ENCODE assay signal across 1 cellular context in the genomic region with DNA sequence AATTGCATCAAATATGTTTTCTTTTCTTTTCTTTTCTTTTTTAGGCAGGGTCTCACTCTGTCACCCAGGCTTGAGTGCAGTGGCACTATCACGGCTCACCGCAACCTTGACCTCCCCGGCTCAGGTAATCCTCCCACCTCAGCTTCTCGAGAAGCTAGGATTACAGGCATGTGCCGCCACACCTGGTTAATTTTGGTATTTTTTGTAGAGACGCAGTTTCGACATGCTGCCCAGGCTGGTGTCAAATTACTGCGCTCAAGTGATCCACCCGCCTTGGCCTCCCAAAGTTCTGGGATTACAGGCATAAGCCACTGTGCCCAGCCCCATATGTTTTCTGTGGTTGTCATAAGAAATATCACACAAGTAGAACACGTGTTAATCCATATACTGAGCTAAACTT.
TF ChIP-seq lines count a peak whose summit lies in the region.

No MANE protein-coding gene starts in this region.

TF ChIP-seq in GM23338, 12 proteins besides CTCF, POLR2A, EP300 and RAD21 (continued from another document):
- TF ChIP-seq, protein P1, sequence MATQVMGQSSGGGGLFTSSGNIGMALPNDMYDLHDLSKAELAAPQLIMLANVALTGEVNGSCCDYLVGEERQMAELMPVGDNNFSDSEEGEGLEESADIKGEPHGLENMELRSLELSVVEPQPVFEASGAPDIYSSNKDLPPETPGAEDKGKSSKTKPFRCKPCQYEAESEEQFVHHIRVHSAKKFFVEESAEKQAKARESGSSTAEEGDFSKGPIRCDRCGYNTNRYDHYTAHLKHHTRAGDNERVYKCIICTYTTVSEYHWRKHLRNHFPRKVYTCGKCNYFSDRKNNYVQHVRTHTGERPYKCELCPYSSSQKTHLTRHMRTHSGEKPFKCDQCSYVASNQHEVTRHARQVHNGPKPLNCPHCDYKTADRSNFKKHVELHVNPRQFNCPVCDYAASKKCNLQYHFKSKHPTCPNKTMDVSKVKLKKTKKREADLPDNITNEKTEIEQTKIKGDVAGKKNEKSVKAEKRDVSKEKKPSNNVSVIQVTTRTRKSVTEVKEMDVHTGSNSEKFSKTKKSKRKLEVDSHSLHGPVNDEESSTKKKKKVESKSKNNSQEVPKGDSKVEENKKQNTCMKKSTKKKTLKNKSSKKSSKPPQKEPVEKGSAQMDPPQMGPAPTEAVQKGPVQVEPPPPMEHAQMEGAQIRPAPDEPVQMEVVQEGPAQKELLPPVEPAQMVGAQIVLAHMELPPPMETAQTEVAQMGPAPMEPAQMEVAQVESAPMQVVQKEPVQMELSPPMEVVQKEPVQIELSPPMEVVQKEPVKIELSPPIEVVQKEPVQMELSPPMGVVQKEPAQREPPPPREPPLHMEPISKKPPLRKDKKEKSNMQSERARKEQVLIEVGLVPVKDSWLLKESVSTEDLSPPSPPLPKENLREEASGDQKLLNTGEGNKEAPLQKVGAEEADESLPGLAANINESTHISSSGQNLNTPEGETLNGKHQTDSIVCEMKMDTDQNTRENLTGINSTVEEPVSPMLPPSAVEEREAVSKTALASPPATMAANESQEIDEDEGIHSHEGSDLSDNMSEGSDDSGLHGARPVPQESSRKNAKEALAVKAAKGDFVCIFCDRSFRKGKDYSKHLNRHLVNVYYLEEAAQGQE (IDR thresholded peaks at IDR 0.05; ENCODE audit: unreplicated experiment) = no peak
- TF ChIP-seq EZH2 (IDR thresholded peaks at IDR 0.05; ENCODE audit: low read depth, unreplicated experiment) = no peak
- TF ChIP-seq CREB1 (CRISPR knock-in tag; IDR thresholded peaks at IDR 0.05; ENCODE audit: low read depth) = no peak
- TF ChIP-seq, protein P2, sequence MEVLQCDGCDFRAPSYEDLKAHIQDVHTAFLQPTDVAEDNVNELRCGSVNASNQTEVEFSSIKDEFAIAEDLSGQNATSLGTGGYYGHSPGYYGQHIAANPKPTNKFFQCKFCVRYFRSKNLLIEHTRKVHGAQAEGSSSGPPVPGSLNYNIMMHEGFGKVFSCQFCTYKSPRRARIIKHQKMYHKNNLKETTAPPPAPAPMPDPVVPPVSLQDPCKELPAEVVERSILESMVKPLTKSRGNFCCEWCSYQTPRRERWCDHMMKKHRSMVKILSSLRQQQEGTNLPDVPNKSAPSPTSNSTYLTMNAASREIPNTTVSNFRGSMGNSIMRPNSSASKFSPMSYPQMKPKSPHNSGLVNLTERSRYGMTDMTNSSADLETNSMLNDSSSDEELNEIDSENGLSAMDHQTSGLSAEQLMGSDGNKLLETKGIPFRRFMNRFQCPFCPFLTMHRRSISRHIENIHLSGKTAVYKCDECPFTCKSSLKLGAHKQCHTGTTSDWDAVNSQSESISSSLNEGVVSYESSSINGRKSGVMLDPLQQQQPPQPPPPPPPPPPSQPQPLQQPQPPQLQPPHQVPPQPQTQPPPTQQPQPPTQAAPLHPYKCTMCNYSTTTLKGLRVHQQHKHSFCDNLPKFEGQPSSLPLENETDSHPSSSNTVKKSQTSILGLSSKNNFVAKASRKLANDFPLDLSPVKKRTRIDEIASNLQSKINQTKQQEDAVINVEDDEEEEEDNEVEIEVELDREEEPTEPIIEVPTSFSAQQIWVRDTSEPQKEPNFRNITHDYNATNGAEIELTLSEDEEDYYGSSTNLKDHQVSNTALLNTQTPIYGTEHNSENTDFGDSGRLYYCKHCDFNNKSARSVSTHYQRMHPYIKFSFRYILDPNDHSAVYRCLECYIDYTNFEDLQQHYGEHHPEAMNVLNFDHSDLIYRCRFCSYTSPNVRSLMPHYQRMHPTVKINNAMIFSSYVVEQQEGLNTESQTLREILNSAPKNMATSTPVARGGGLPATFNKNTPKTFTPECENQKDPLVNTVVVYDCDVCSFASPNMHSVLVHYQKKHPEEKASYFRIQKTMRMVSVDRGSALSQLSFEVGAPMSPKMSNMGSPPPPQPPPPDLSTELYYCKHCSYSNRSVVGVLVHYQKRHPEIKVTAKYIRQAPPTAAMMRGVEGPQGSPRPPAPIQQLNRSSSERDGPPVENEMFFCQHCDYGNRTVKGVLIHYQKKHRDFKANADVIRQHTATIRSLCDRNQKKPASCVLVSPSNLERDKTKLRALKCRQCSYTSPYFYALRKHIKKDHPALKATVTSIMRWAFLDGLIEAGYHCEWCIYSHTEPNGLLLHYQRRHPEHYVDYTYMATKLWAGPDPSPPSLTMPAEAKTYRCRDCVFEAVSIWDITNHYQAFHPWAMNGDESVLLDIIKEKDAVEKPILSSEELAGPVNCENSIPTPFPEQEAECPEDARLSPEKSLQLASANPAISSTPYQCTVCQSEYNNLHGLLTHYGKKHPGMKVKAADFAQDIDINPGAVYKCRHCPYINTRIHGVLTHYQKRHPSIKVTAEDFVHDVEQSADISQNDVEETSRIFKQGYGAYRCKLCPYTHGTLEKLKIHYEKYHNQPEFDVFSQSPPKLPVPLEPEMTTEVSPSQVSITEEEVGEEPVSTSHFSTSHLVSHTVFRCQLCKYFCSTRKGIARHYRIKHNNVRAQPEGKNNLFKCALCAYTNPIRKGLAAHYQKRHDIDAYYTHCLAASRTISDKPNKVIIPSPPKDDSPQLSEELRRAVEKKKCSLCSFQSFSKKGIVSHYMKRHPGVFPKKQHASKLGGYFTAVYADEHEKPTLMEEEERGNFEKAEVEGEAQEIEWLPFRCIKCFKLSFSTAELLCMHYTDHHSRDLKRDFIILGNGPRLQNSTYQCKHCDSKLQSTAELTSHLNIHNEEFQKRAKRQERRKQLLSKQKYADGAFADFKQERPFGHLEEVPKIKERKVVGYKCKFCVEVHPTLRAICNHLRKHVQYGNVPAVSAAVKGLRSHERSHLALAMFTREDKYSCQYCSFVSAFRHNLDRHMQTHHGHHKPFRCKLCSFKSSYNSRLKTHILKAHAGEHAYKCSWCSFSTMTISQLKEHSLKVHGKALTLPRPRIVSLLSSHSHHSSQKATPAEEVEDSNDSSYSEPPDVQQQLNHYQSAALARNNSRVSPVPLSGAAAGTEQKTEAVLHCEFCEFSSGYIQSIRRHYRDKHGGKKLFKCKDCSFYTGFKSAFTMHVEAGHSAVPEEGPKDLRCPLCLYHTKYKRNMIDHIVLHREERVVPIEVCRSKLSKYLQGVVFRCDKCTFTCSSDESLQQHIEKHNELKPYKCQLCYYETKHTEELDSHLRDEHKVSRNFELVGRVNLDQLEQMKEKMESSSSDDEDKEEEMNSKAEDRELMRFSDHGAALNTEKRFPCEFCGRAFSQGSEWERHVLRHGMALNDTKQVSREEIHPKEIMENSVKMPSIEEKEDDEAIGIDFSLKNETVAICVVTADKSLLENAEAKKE (CRISPR knock-in tag; IDR thresholded peaks at IDR 0.05) = no peak
- TF ChIP-seq ZNF331 (CRISPR knock-in tag; IDR thresholded peaks at IDR 0.05; ENCODE audit: low read depth) = no peak
- no peak for TF ChIP-seq ZNF114 (CRISPR knock-in tag; IDR thresholded peaks at IDR 0.05)
- no peak for TF ChIP-seq NANOG (IDR thresholded peaks at IDR 0.05; ENCODE audit: borderline replicate concordance)
- TF ChIP-seq, protein P3, sequence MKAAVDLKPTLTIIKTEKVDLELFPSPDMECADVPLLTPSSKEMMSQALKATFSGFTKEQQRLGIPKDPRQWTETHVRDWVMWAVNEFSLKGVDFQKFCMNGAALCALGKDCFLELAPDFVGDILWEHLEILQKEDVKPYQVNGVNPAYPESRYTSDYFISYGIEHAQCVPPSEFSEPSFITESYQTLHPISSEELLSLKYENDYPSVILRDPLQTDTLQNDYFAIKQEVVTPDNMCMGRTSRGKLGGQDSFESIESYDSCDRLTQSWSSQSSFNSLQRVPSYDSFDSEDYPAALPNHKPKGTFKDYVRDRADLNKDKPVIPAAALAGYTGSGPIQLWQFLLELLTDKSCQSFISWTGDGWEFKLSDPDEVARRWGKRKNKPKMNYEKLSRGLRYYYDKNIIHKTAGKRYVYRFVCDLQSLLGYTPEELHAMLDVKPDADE (IDR thresholded peaks at IDR 0.05) = no peak
- no peak for TF ChIP-seq EZH2phosphoT487 (IDR thresholded peaks at IDR 0.05; ENCODE audit: unreplicated experiment)
- no peak for TF ChIP-seq STAT1 (IDR thresholded peaks at IDR 0.05; ENCODE audit: unreplicated experiment)
- TF ChIP-seq JUNB (IDR thresholded peaks at IDR 0.05; ENCODE audit: unreplicated experiment) = no peak
